Comparison of ENCODE assay signal across 16 cellular contexts in the genomic region with DNA sequence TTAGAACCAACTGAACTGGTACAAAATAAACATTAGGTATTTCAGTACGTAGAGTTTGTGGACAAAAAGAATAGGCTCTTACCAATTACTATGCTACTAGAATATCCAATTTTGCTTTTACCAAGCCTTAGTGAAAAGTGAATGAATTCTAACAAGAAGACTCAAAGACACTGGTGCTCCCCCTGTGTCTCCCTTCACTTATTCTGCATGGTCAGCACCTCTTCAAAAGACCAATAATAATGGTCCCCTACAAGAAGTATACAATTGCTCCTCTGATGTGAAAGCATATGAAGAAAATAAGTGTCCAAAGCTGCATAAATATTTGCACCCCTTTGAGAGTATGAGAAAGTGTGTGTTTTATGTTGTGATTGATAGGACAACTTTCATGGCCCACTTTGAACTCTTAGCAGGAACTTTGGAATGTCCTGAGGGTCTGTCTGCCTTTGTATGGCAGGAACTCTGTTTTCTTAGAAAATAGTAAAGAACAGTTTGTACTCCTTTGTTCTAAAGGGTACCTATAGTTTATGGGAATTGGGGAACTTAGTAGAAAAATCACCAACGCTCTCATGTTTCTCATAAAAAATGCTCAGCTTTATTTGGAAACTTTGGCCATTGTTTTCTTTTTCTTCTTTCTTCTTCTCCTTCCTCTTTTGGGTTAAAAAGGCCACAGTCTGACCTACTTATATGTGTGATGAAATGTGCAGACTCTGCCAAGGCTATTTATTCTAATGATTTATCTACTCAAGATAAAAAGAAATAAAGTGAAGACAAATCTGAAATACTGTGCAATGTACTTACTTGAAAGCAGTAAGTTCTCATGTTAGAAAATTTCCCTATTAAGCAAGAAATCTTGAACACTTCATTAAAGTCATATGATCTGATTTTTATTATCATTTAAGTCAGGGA.
DNase-seq lines count a peak whose midpoint lies in the region; TF ChIP-seq lines count a peak whose summit lies in the region.
"Had no signal": no experiment of that assay in that cellular context is flagged by ENCODE, and none has a peak within 500 bp of the region (broad histone marks: within the 10 kb centered on the region; RNA-seq: fewer than 3 reads in every experiment).

No MANE protein-coding gene starts in this region.

- H3K23ac ChIP-seq in trophoblast cell (ENCODE audit: low read length): no peak overlapping the region

- H3K36me3 Mint-ChIP-seq in osteocyte (ENCODE audit: unreplicated experiment): no peaks in the 10 kb centered on the region
- H3K36me3 Mint-ChIP-seq: activated naive CD8-positive, alpha-beta T cell treated with anti-CD3 and anti-CD28 coated beads, Interleukin-2, amount 10 ng/mL, durations not matched to agents 7 days and 5 days had no signal

- H3K18ac ChIP-seq in trophoblast cell (ENCODE audit: low read length): no peak overlapping the region

- no peak overlapping the region for H4K8ac ChIP-seq in trophoblast cell (ENCODE audit: low read depth, low read length)

- H3K4ac ChIP-seq in trophoblast cell (ENCODE audit: low read depth, low read length): no peak overlapping the region

- no peak overlapping the region for H2BK5ac ChIP-seq in trophoblast cell (ENCODE audit: low read depth, low read length, poor library complexity)

- H3K4me3 Mint-ChIP-seq in osteocyte (ENCODE audit: unreplicated experiment): no peak overlapping the region
- H3K4me3 Mint-ChIP-seq: activated naive CD8-positive, alpha-beta T cell treated with anti-CD3 and anti-CD28 coated beads, Interleukin-2, amount 10 ng/mL, durations not matched to agents 7 days and 5 days; activated T-cell treated with anti-CD3 and anti-CD28 coated beads, Interleukin-2, amount 50 U/mL, for 72 hours had no signal

- H3K4me1 Mint-ChIP-seq in osteocyte (ENCODE audit: unreplicated experiment): peaks cover 10% of the 10 kb centered on the region
- H3K4me1 Mint-ChIP-seq: activated naive CD8-positive, alpha-beta T cell treated with anti-CD3 and anti-CD28 coated beads, Interleukin-2, amount 10 ng/mL, durations not matched to agents 7 days and 5 days had no signal

- in situ Hi-C loops in KBM-7 (cut with MboI; ENCODE audit: low pct_unique_long_range_greater_than_20kb, low sequenced_read_pairs): no loop called here

- no peak overlapping the region for H2BK12ac ChIP-seq in trophoblast cell (ENCODE audit: low read length)

- H3K27ac Mint-ChIP-seq in osteocyte (ENCODE audit: unreplicated experiment): peak overlapping the region; percentile 69
- H3K27ac Mint-ChIP-seq: activated naive CD8-positive, alpha-beta T cell treated with anti-CD3 and anti-CD28 coated beads, Interleukin-2, amount 10 ng/mL, durations not matched to agents 7 days and 5 days; activated T-cell treated with anti-CD3 and anti-CD28 coated beads, Interleukin-2, amount 50 U/mL, for 72 hours had no signal

- H3K27me3 Mint-ChIP-seq in osteocyte (ENCODE audit: unreplicated experiment): peaks cover 28% of the 10 kb centered on the region

- WGBS in trophoblast cell (ENCODE audit: extremely low coverage, insufficient coverage, insufficient read length): no CpG with 5 or more reads among the region's 2 CpGs

- H4K12ac ChIP-seq in trophoblast cell (ENCODE audit: low read depth, low read length): no peak overlapping the region

- H3K4me2 ChIP-seq in BLaER1 treated with 17β-estradiol and CSF1 and Interleukin-3, amounts not matched to agents 10 nM and 100 nM: peak overlapping the region; percentile 36 to 77 (median 62)
- peak overlapping the region; percentile 33 for H3K4me2 ChIP-seq in OCI-LY3 (ENCODE audit: low read length)
- H3K4me2 ChIP-seq in trophoblast cell (ENCODE audit: low read length): no peak overlapping the region

- H2AK5ac ChIP-seq in trophoblast cell (ENCODE audit: low read length): no peak overlapping the region

- no peak overlapping the region for H2AFZ ChIP-seq in OCI-LY3 (ENCODE audit: low read depth, low read length)
- no peak overlapping the region for H2AFZ ChIP-seq in trophoblast cell (ENCODE audit: insufficient read depth, low read length, poor library complexity)

- H3K4me1 ChIP-seq in BLaER1 treated with 17β-estradiol and CSF1 and Interleukin-3, amounts not matched to agents 10 nM and 100 nM: peaks cover 26 to 46% (median 39%) of the 10 kb centered on the region in 10 experiments
- H3K4me1 ChIP-seq in OCI-LY3 (ENCODE audit: low read length): peaks cover 33% of the 10 kb centered on the region
- no peaks in the 10 kb centered on the region for H3K4me1 ChIP-seq in trophoblast cell (ENCODE audit: control insufficient read depth in 1 of 2, insufficient read depth in 2 of 2, low read length in 2 of 2)
- H3K4me1 ChIP-seq: pancreas had no signal

- no peaks in the 10 kb centered on the region for H4K20me1 ChIP-seq in BLaER1 treated with 17β-estradiol and CSF1 and Interleukin-3, amounts not matched to agents 10 nM and 100 nM
- no peaks in the 10 kb centered on the region for H4K20me1 ChIP-seq in OCI-LY3 (ENCODE audit: insufficient read depth, low read length)

- no peaks in the 10 kb centered on the region for H3K79me1 ChIP-seq in trophoblast cell (ENCODE audit: low read length)

- no peak overlapping the region for H2BK120ac ChIP-seq in trophoblast cell (ENCODE audit: insufficient read depth, low read length, poor library complexity)

- H3K79me2 ChIP-seq in OCI-LY3 (ENCODE audit: low read length): no peaks in the 10 kb centered on the region
- no peaks in the 10 kb centered on the region for H3K79me2 ChIP-seq in trophoblast cell (ENCODE audit: control insufficient read depth, insufficient read depth, low read length, poor library complexity)

- H3K27ac ChIP-seq in BLaER1 treated with 17β-estradiol and CSF1 and Interleukin-3, amounts not matched to agents 10 nM and 100 nM: peak overlapping the region in 9 of 11 experiments; percentile 26 to 71 (median 51); a peak in 15 of 22 replicates
- no peak overlapping the region for H3K27ac ChIP-seq in OCI-LY3 (ENCODE audit: low read length)
- no peak overlapping the region for H3K27ac ChIP-seq in trophoblast cell (ENCODE audit: low read depth, low read length)
- H3K27ac ChIP-seq: pancreas had no signal

- no peaks in the 10 kb centered on the region for H3K36me3 ChIP-seq in BLaER1 treated with 17β-estradiol and CSF1 and Interleukin-3, amounts not matched to agents 10 nM and 100 nM
- no peaks in the 10 kb centered on the region for H3K36me3 ChIP-seq in OCI-LY3 (replicated peaks; ENCODE audit: low read depth, low read length)
- H3K36me3 ChIP-seq in trophoblast cell (ENCODE audit: control insufficient read depth in 1 of 2, insufficient read depth in 2 of 2, low read length in 2 of 2): no peaks in the 10 kb centered on the region
- H3K36me3 ChIP-seq: pancreas had no signal

- no peaks in the 10 kb centered on the region for H3K9me3 ChIP-seq in BLaER1 treated with 17β-estradiol and CSF1 and Interleukin-3, amounts not matched to agents 10 nM and 100 nM (replicated peaks in 1 of 11)
- H3K9me3 ChIP-seq in OCI-LY3 (ENCODE audit: insufficient read depth, low read length) (no peaks in the 10 kb centered on the region), trophoblast cell (ENCODE audit: insufficient read depth, low read depth, low read length) (no peaks in the 10 kb centered on the region)
- H3K9me3 ChIP-seq: pancreas had no signal

- H3K9ac ChIP-seq in BLaER1 treated with 17β-estradiol and CSF1 and Interleukin-3, amounts not matched to agents 10 nM and 100 nM: no peak overlapping the region
- no peak overlapping the region for H3K9ac ChIP-seq in OCI-LY3 (ENCODE audit: low read length)
- H3K9ac ChIP-seq in trophoblast cell (ENCODE audit: low read length): no peak overlapping the region

- TF ChIP-seq CTCF in OCI-LY3 (IDR thresholded peaks at IDR 0.05; ENCODE audit: low read depth, low read length) (no peak), fibroblast of the aortic adventitia (IDR thresholded peaks at IDR 0.05; ENCODE audit: insufficient read depth, low read length) (no peak), osteocyte (IDR thresholded peaks at IDR 0.05) (no peak)

- no peaks in the 10 kb centered on the region for H3K27me3 ChIP-seq in BLaER1 treated with 17β-estradiol and CSF1 and Interleukin-3, amounts not matched to agents 10 nM and 100 nM
- H3K27me3 ChIP-seq in OCI-LY3 (ENCODE audit: low read depth, low read length) (no peaks in the 10 kb centered on the region), trophoblast cell (ENCODE audit: insufficient read depth, low read length) (no peaks in the 10 kb centered on the region)
- H3K27me3 ChIP-seq: pancreas had no signal

- H3K9me3 Mint-ChIP-seq in osteocyte (ENCODE audit: unreplicated experiment): no peaks in the 10 kb centered on the region
- H3K9me3 Mint-ChIP-seq: activated naive CD8-positive, alpha-beta T cell treated with anti-CD3 and anti-CD28 coated beads, Interleukin-2, amount 10 ng/mL, durations not matched to agents 7 days and 5 days; activated T-cell treated with anti-CD3 and anti-CD28 coated beads, Interleukin-2, amount 50 U/mL, for 72 hours had no signal

- DNase-seq in fibroblast of the aortic adventitia (ENCODE audit: low read depth): peak; percentile 62
- no peak for DNase-seq in osteocyte (ENCODE audit: extremely low spot score, unreplicated experiment)
- no peak for DNase-seq in KBM-7
- no peak for DNase-seq in trophoblast cell
- no peak for DNase-seq in NCI-H526 treated with DMSO at 0.1 percent for 48 hours (lab: John Stamatoyannopoulos, UW)
- DNase-seq in NCI-H2081 treated with DMSO at 0.1 percent for 48 hours (lab: John Stamatoyannopoulos, UW): no peak
- DNase-seq: activated CD4-positive, alpha-beta T cell treated with anti-CD3 and anti-CD28 coated beads, Interleukin-2, amount 50 U/mL, for 48 hours; activated naive CD8-positive, alpha-beta T cell treated with anti-CD3 and anti-CD28 coated beads, Interleukin-2, amount 10 ng/mL, durations not matched to agents 7 days and 5 days; activated T-cell treated with anti-CD3 and anti-CD28 coated beads, Interleukin-2, amount 50 U/mL, for 72 hours; DND-41; NCI-H1436 treated with DMSO at 0.1 percent for 48 hours; NCI-H345; pancreas; stimulated activated naive CD8-positive, alpha-beta T cell treated with anti-CD3 and anti-CD28 coated beads, Interleukin-15, Interleukin-2, amounts not matched to agents 100 U/mL and 50 U/mL, for 24 hours had no signal

- H4K91ac ChIP-seq in trophoblast cell (ENCODE audit: low read depth, low read length): no peak overlapping the region

- H3K4me3 ChIP-seq in BLaER1 treated with 17β-estradiol and CSF1 and Interleukin-3, amounts not matched to agents 10 nM and 100 nM: no peak overlapping the region
- H3K4me3 ChIP-seq in OCI-LY3 (ENCODE audit: low read length) (0 out of 2 replicates have a peak overlapping the region, but pooled peaks have one; percentile 16), fibroblast of the aortic adventitia (ENCODE audit: low read depth, low read length) (no peak overlapping the region), trophoblast cell (ENCODE audit: low read depth, low read length) (no peak overlapping the region)
- H3K4me3 ChIP-seq: pancreas had no signal

- H3K14ac ChIP-seq in trophoblast cell (ENCODE audit: low read length): no peak overlapping the region

Comparison
In these comparisons a context has a peak if more than half of its experiments do, and no peak if none do; other contexts are left out.
1. H3K27ac ChIP-seq: peak in BLaER1 treated with 17β-estradiol and CSF1 and Interleukin-3, amounts not matched to agents 10 nM and 100 nM (9 of 11); none in OCI-LY3 (single experiment) and trophoblast cell (single experiment).